Comparison of ENCODE assay signal across 28 cellular contexts in genomic region chr9:87198716-87199115, GRCh38.
DNase-seq lines count a peak whose midpoint lies in the region; ATAC-seq and TF ChIP-seq lines count a peak whose summit lies in the region.
"Had no signal": no experiment of that assay in that cellular context is flagged by ENCODE, and none has a peak within 500 bp of the region (broad histone marks: within the 10 kb centered on the region; RNA-seq: fewer than 3 reads in every experiment).

No MANE protein-coding gene starts in this region.

- peak; percentile 67 for ATAC-seq in omental fat pad (ENCODE audit: low FRiP score)
- no peak for ATAC-seq in natural killer cell
- ATAC-seq in HG03095 (IDR thresholded peaks at IDR 0.05; ENCODE audit: unreplicated experiment): no peak
- no peak for ATAC-seq in GM19328 (IDR thresholded peaks at IDR 0.05; ENCODE audit: unreplicated experiment)
- ATAC-seq: activated CD4-positive, alpha-beta T cell treated with anti-CD3 and anti-CD28 coated beads for 36 hours; activated naive CD4-positive, alpha-beta T cell treated with anti-CD3 and anti-CD28 coated beads, Interleukin-2, amount 50 U/mL, for 72 hours; HCT116; heart left ventricle; K562; left cardiac atrium; PC-3; stimulated activated effector memory CD8-positive, alpha-beta T cell treated with anti-CD3 and anti-CD28 coated beads, Interleukin-12 subunit alpha, Interleukin-12 subunit beta, amount 100 ng/mL, for 72 hours had no signal

- peaks cover 9 to 10% of the 10 kb centered on the region in 2 donors for H3K4me1 Mint-ChIP-seq in natural killer cell
- H3K4me1 Mint-ChIP-seq: activated CD4-positive, alpha-beta T cell treated with anti-CD3 and anti-CD28 coated beads for 36 hours; memory B cell; stimulated activated effector memory CD8-positive, alpha-beta T cell treated with anti-CD3 and anti-CD28 coated beads, Interleukin-12 subunit alpha, Interleukin-12 subunit beta, amount 100 ng/mL, for 72 hours had no signal

- H3K27me3 Mint-ChIP-seq in natural killer cell (ENCODE audit: low read depth in 2 of 2): peaks cover 23 to 46% of the 10 kb centered on the region in 2 donors

- H3K4me3 ChIP-seq in AG10803 (ENCODE audit: low read length) (no peak overlapping the region), epithelial cell of esophagus (ENCODE audit: low read length) (no peak overlapping the region)
- H3K4me3 ChIP-seq: heart left ventricle, K562, sigmoid colon had no signal

- DNase-seq in AG10803 (ENCODE audit: low read depth): peak; percentile 36
- peak; percentile 60 for DNase-seq in M059J (ENCODE audit: low read depth)
- peak; percentile 25 for DNase-seq in epithelial cell of esophagus (ENCODE audit: low read depth)
- no peak for DNase-seq in omental fat pad (ENCODE audit: low spot score)
- DNase-seq in NCI-H774 (lab: John Stamatoyannopoulos, UW): no peak
- no peak for DNase-seq in natural killer cell
- DNase-seq: activated CD4-positive, alpha-beta T cell treated with anti-CD3 and anti-CD28 coated beads for 36 hours; activated T-cell treated with anti-CD3 and anti-CD28 coated beads for 4 hours; CD8-positive, alpha-beta memory T cell; cerebellar nuclear complex; DMS153; heart left ventricle; left cardiac atrium; MM.1S; NCI-H1694; NCI-H510A; PC-3; Right ventricle myocardium superior; sigmoid colon; stimulated activated CD4-positive, alpha-beta T cell treated with anti-CD3 and anti-CD28 coated beads, Interleukin-4, amount 100 ng/mL, for 24 hours had no signal

- no peaks in the 10 kb centered on the region for H3K36me3 Mint-ChIP-seq in natural killer cell
- H3K36me3 Mint-ChIP-seq: activated naive CD4-positive, alpha-beta T cell treated with anti-CD3 and anti-CD28 coated beads, Interleukin-2, amount 50 U/mL, for 72 hours; CD8-positive, alpha-beta memory T cell; memory B cell; stimulated activated effector memory CD8-positive, alpha-beta T cell treated with anti-CD3 and anti-CD28 coated beads, Interleukin-12 subunit alpha, Interleukin-12 subunit beta, amount 100 ng/mL, for 72 hours had no signal

- no peak overlapping the region for H3K27ac Mint-ChIP-seq in natural killer cell
- H3K27ac Mint-ChIP-seq: activated CD4-positive, alpha-beta T cell treated with anti-CD3 and anti-CD28 coated beads for 36 hours; activated naive CD4-positive, alpha-beta T cell treated with anti-CD3 and anti-CD28 coated beads, Interleukin-2, amount 50 U/mL, for 72 hours; CD8-positive, alpha-beta memory T cell; memory B cell; progenitor cell of endocrine pancreas; stimulated activated effector memory CD8-positive, alpha-beta T cell treated with anti-CD3 and anti-CD28 coated beads, Interleukin-12 subunit alpha, Interleukin-12 subunit beta, amount 100 ng/mL, for 72 hours had no signal

- TF ChIP-seq CTCF in AG10803 (conservative IDR thresholded peaks at IDR 0.05; ENCODE audit: low read length) (no peak), epithelial cell of esophagus (IDR thresholded peaks at IDR 0.05; ENCODE audit: insufficient read depth, low read depth, low read length, missing control alignments) (no peak), omental fat pad (IDR thresholded peaks at IDR 0.05) (no peak), natural killer cell (IDR thresholded peaks at IDR 0.05) (no peak)

- no peaks in the 10 kb centered on the region for H3K9me3 Mint-ChIP-seq in natural killer cell
- H3K9me3 Mint-ChIP-seq: CD8-positive, alpha-beta memory T cell; stimulated activated effector memory CD8-positive, alpha-beta T cell treated with anti-CD3 and anti-CD28 coated beads, Interleukin-12 subunit alpha, Interleukin-12 subunit beta, amount 100 ng/mL, for 72 hours had no signal

- no peak overlapping the region for H3K4me3 Mint-ChIP-seq in natural killer cell
- H3K4me3 Mint-ChIP-seq: activated CD4-positive, alpha-beta T cell treated with anti-CD3 and anti-CD28 coated beads for 36 hours; CD8-positive, alpha-beta memory T cell; memory B cell; stimulated activated effector memory CD8-positive, alpha-beta T cell treated with anti-CD3 and anti-CD28 coated beads, Interleukin-12 subunit alpha, Interleukin-12 subunit beta, amount 100 ng/mL, for 72 hours had no signal

- intact Hi-C loops in natural killer cell (cut with micrococcal nuclease): no loop called here

Comparison
In these comparisons a context has a peak if more than half of its experiments do, and no peak if none do; other contexts are left out.
1. DNase-seq: peak in AG10803 (single experiment), M059J (single experiment) and epithelial cell of esophagus (single experiment); none in omental fat pad (single experiment), NCI-H774 (single experiment) and natural killer cell (single experiment).